In the genomic region with DNA sequence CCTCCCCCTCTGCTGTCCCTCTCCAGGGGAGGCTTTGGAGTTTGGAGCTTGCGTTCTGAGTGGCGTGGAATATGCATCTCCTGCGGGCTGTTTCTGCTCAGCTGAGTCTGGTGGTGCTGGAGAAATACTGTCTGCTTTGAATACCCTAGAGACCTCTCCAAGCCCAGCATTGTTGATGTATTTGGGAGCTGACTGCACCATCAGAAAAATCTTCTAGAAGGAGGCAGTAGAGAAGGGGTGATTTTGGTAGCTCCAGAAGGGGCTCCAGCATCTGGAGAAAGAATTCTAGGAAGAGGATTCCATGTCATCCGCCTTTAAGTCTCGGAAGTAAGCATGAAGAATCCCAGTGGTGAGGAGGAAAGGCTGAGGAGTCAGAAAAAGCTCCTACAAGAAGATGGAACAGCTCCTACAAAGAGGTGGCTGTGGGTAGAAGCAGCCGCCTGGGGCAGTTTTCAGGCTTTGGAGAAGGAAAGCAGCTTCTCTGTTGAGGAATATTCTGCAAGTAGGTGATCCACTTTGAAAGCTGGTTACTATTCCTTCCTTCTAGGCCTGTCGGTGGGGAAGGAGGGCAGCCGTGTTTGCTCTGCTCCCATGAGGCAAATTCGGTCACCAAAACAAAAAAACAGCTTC, we compare ENCODE assay signal across 12 cellular contexts. TPM values are rescaled to one million over a fixed set of nuclear protein-coding genes. Genes with fewer than 3 reads are reported as not detected.
DNase-seq lines count a peak whose midpoint lies in the region; ATAC-seq and TF ChIP-seq lines count a peak whose summit lies in the region.
"Had no signal": no experiment of that assay in that cellular context is flagged by ENCODE, and none has a peak within 500 bp of the region (broad histone marks: within the 10 kb centered on the region; RNA-seq: fewer than 3 reads in every experiment).

No MANE protein-coding gene starts in this region.

- H3K4me1 Mint-ChIP-seq in activated naive CD8-positive, alpha-beta T cell (ENCODE audit: low read depth): peaks cover 66% of the 10 kb centered on the region
- H3K4me1 Mint-ChIP-seq in immature natural killer cell: peaks cover 56 to 68% of the 10 kb centered on the region in 2 donors
- peaks cover 46% of the 10 kb centered on the region for H3K4me1 Mint-ChIP-seq in stimulated activated effector memory CD8-positive, alpha-beta T cell treated with anti-CD3 and anti-CD28 coated beads, Interleukin-12 subunit alpha, Interleukin-12 subunit beta, amount 100 ng/mL, for 72 hours
- peaks cover 28% of the 10 kb centered on the region for H3K4me1 Mint-ChIP-seq in HFFc6 (ENCODE audit: low read depth)

- no peak overlapping the region for H3K27ac ChIP-seq in IMR-90 (ENCODE audit: insufficient read depth, low read length)

- no peak overlapping the region for H2BK5ac ChIP-seq in IMR-90 (ENCODE audit: low read depth, low read length, poor library complexity, severe bottlenecking)

- no peak for DNase-seq in IMR-90
- DNase-seq in immature natural killer cell: no peak
- DNase-seq in stimulated activated effector memory CD8-positive, alpha-beta T cell treated with anti-CD3 and anti-CD28 coated beads, Interleukin-12 subunit alpha, Interleukin-12 subunit beta, amount 100 ng/mL, for 72 hours (ENCODE audit: low spot score in 2 of 2): no peak
- no peak for DNase-seq in HFFc6
- DNase-seq in NK-92 (lab: John Stamatoyannopoulos, UW; ENCODE audit: unreplicated experiment): no peak
- DNase-seq: activated gamma-delta T cell treated with Interleukin-2 at 50 U/mL for 16 hours; effector CD8-positive, alpha-beta T cell; NCI-H146; PC-3 had no signal

- no peak overlapping the region for H3K4ac ChIP-seq in IMR-90 (ENCODE audit: low read depth, low read length)

- POLR2A ChIA-PET in IMR-90 (lab: Charles Lee; ENCODE audit: unreplicated experiment): interaction anchor here (1.2 kb wide), 1 partner anchor 8 kb away, joined by 3 read pairs; no protein-coding TSS in a partner anchor

- intact Hi-C loops in IMR-90 (cut with micrococcal nuclease): no loop called here

- peak overlapping the region; percentile 89 for H3K27ac Mint-ChIP-seq in activated naive CD8-positive, alpha-beta T cell
- H3K27ac Mint-ChIP-seq in immature natural killer cell: peak overlapping the region in 5 of 6 donors; percentile 26 to 69 (median 64)
- peak overlapping the region; percentile 60 for H3K27ac Mint-ChIP-seq in stimulated activated effector memory CD8-positive, alpha-beta T cell treated with anti-CD3 and anti-CD28 coated beads, Interleukin-12 subunit alpha, Interleukin-12 subunit beta, amount 100 ng/mL, for 72 hours
- H3K27ac Mint-ChIP-seq in HFFc6: no peak overlapping the region

- in situ Hi-C loops in IMR-90 (cut with MboI; ENCODE audit: low sequenced_read_pairs): no loop called here

- peaks cover 56% of the 10 kb centered on the region for H4K20me1 ChIP-seq in IMR-90 (ENCODE audit: insufficient read depth, low read length)

- no peak overlapping the region for H3K56ac ChIP-seq in IMR-90 (ENCODE audit: extremely low read depth, insufficient read depth, low read length)

- no peak overlapping the region for H3K4me3 ChIP-seq in IMR-90 (ENCODE audit: insufficient read depth, low read depth, low read length)

- H3K79me1 ChIP-seq in IMR-90 (ENCODE audit: low read depth in 1 of 2, low read length in 2 of 2): peaks cover 29 to 82% of the 10 kb centered on the region in 2 experiments

- H4K91ac ChIP-seq in IMR-90 (ENCODE audit: insufficient read depth, low read depth, low read length): no peak overlapping the region

- H3K9me1 ChIP-seq in IMR-90 (ENCODE audit: insufficient read depth, low read length): peaks cover 34% of the 10 kb centered on the region

- H2BK20ac ChIP-seq in IMR-90 (ENCODE audit: low read depth, low read length): no peak overlapping the region

- H3K27me3 Mint-ChIP-seq in activated naive CD8-positive, alpha-beta T cell: no peaks in the 10 kb centered on the region
- H3K27me3 Mint-ChIP-seq in immature natural killer cell (ENCODE audit: low read depth in 3 of 3) (peaks cover 0 to 2% (median 0%) of the 10 kb centered on the region in 3 donors), HFFc6 (ENCODE audit: insufficient read depth) (peaks cover 2% of the 10 kb centered on the region; the same call in 1 of the 2 replicates)

- no peaks in the 10 kb centered on the region for H3K27me3 ChIP-seq in IMR-90 (ENCODE audit: control insufficient read depth, insufficient read depth, low read length)

- H3K36me3 Mint-ChIP-seq in activated naive CD8-positive, alpha-beta T cell: peaks cover 21% of the 10 kb centered on the region
- H3K36me3 Mint-ChIP-seq in immature natural killer cell: peaks cover 6 to 16% (median 8%) of the 10 kb centered on the region in 3 donors
- peaks cover 36% of the 10 kb centered on the region for H3K36me3 Mint-ChIP-seq in stimulated activated effector memory CD8-positive, alpha-beta T cell treated with anti-CD3 and anti-CD28 coated beads, Interleukin-12 subunit alpha, Interleukin-12 subunit beta, amount 100 ng/mL, for 72 hours
- H3K36me3 Mint-ChIP-seq in HFFc6 (ENCODE audit: low read depth): peaks cover 16% of the 10 kb centered on the region; the same call in 1 of the 2 replicates

- no peak overlapping the region for H3K9ac ChIP-seq in IMR-90 (ENCODE audit: low read depth, low read length)

- TF ChIP-seq RAD21 in IMR-90 (IDR thresholded peaks at IDR 0.05; ENCODE audit: low read length): no peak

- H3K36me3 ChIP-seq in IMR-90 (ENCODE audit: control insufficient read depth, insufficient read depth, low read length): peaks cover 39% of the 10 kb centered on the region

- H2AFZ ChIP-seq in IMR-90 (replicated peaks; ENCODE audit: low read length, poor library complexity): no peak overlapping the region

- H2BK120ac ChIP-seq in IMR-90 (ENCODE audit: low read depth, low read length): no peak overlapping the region

- no peak overlapping the region for H4K8ac ChIP-seq in IMR-90 (ENCODE audit: low read depth in 2 of 2, low read length in 2 of 2)

- TF ChIP-seq CTCF in IMR-90 (conservative IDR thresholded peaks at IDR 0.05; ENCODE audit: low read depth, low read length) (no peak), HFFc6 (IDR thresholded peaks at IDR 0.05) (no peak)

- no TSS peak for BruUV-seq in IMR-90 (replicated peaks; lab: Mats Ljungman, UMichigan)

- H2AK9ac ChIP-seq in IMR-90 (replicated peaks; ENCODE audit: low read depth, low read length, poor library complexity): no peak overlapping the region

- H3K9me3 ChIP-seq in IMR-90 (ENCODE audit: control insufficient read depth, insufficient read depth, low read length): no peaks in the 10 kb centered on the region

- CTCF ChIA-PET in IMR-90 (lab: Yijun Ruan, JAX): no interaction called here

- H4K5ac ChIP-seq in IMR-90 (ENCODE audit: low read depth, low read length): no peak overlapping the region

- no peak for ATAC-seq in IMR-90 (ENCODE audit: low read depth)
- no peak for ATAC-seq in stimulated activated effector memory CD8-positive, alpha-beta T cell treated with anti-CD3 and anti-CD28 coated beads, Interleukin-12 subunit alpha, Interleukin-12 subunit beta, amount 100 ng/mL, for 72 hours
- no peak for ATAC-seq in GM18907 (IDR thresholded peaks at IDR 0.05; ENCODE audit: unreplicated experiment)
- ATAC-seq in GM21447 (IDR thresholded peaks at IDR 0.05; ENCODE audit: unreplicated experiment): no peak
- ATAC-seq: PC-3 had no signal

- no peak for TF ChIP-seq POLR2A in IMR-90 (IDR thresholded peaks at IDR 0.05; ENCODE audit: low read depth, low read length)

- H2BK15ac ChIP-seq in IMR-90 (ENCODE audit: low read depth, low read length): no peak overlapping the region

- H3K23ac ChIP-seq in IMR-90 (ENCODE audit: low read depth, low read length): no peak overlapping the region

- 0 out of 2 replicates have a peak overlapping the region, but pooled peaks have one; percentile 8 for H3K14ac ChIP-seq in IMR-90 (replicated peaks; ENCODE audit: low read depth, low read length)

- 100% methylated on average over 1 of the region's 9 CpGs; no CpG with 5 or more reads in 1 of the 2 experiments for WGBS in IMR-90 (ENCODE audit: extremely low coverage in 2 of 2, insufficient read length in 1 of 2), 2 experiments

- dilution Hi-C loops in IMR-90 (cut with HindIII; ENCODE audit: low sequenced_read_pairs, unreplicated experiment): no loop called here

- H3K9me3 Mint-ChIP-seq in activated naive CD8-positive, alpha-beta T cell (ENCODE audit: low read depth): no peaks in the 10 kb centered on the region
- H3K9me3 Mint-ChIP-seq in immature natural killer cell: no peaks in the 10 kb centered on the region
- no peaks in the 10 kb centered on the region for H3K9me3 Mint-ChIP-seq in stimulated activated effector memory CD8-positive, alpha-beta T cell treated with anti-CD3 and anti-CD28 coated beads, Interleukin-12 subunit alpha, Interleukin-12 subunit beta, amount 100 ng/mL, for 72 hours
- H3K9me3 Mint-ChIP-seq in HFFc6: no peaks in the 10 kb centered on the region

- peak overlapping the region; percentile 15 for H3K4me3 Mint-ChIP-seq in activated naive CD8-positive, alpha-beta T cell
- no peak overlapping the region for H3K4me3 Mint-ChIP-seq in immature natural killer cell
- H3K4me3 Mint-ChIP-seq in stimulated activated effector memory CD8-positive, alpha-beta T cell treated with anti-CD3 and anti-CD28 coated beads, Interleukin-12 subunit alpha, Interleukin-12 subunit beta, amount 100 ng/mL, for 72 hours: no peak overlapping the region
- no peak overlapping the region for H3K4me3 Mint-ChIP-seq in HFFc6

- no peak overlapping the region for H2AK5ac ChIP-seq in IMR-90 (ENCODE audit: low read depth, low read length)

- no peak overlapping the region for H3K4me2 ChIP-seq in IMR-90 (ENCODE audit: low read depth, low read length)

- peaks cover 22% of the 10 kb centered on the region for H3K4me1 ChIP-seq in IMR-90 (ENCODE audit: control insufficient read depth, insufficient read depth, low read length)

- H3K18ac ChIP-seq in IMR-90 (ENCODE audit: low read depth, low read length): no peak overlapping the region

TF ChIP-seq in IMR-90, 13 proteins besides CTCF, POLR2A, EP300 and RAD21 (continues in another document):
- TF ChIP-seq MAFK (IDR thresholded peaks at IDR 0.05; ENCODE audit: low read depth, low read length) (no peak), MAZ (IDR thresholded peaks at IDR 0.05; ENCODE audit: borderline replicate concordance, low read depth, low read length) (no peak)
- TF ChIP-seq, protein P1, sequence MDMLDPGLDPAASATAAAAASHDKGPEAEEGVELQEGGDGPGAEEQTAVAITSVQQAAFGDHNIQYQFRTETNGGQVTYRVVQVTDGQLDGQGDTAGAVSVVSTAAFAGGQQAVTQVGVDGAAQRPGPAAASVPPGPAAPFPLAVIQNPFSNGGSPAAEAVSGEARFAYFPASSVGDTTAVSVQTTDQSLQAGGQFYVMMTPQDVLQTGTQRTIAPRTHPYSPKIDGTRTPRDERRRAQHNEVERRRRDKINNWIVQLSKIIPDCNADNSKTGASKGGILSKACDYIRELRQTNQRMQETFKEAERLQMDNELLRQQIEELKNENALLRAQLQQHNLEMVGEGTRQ (IDR thresholded peaks at IDR 0.05; ENCODE audit: low read depth, low read length): no peak

RNA-seq across cellular contexts. Expression of gene MLXIP, which starts 9.7 kb away (rescaled TPM):
- total RNA-seq in IMR-90 (2012; rRNA removed): 2.7 and 3.1 TPM in 2 replicates
- polyA plus RNA-seq in IMR-90 (2012; rRNA removed) (9.5 and 10.8 TPM in 2 replicates), immature natural killer cell (10 to 100 TPM in 1 of 3 donors, 1 to 10 TPM in 2; 3.5 to 10.6 (median 4.7) TPM)
- polyA plus RNA-seq in IMR-90 (2012; cell fraction: cytosol; rRNA removed): 5.9 and 8.8 TPM in 2 replicates
- polyA plus RNA-seq in IMR-90 (2012; cell fraction: nucleus; rRNA removed; ENCODE audit: low replicate concordance): 29.1 and 35.2 TPM in 2 replicates
- 10 to 100 TPM; 19.0 to 23.8 (median 21.7) TPM for total RNA-seq in HFFc6 (2021; fragmentation: NEBNext Ultra II Directional; extraction: Animal tissue kit (Norgen Biotek cat#: 25700))
